ENCODE assay signal across 21 cellular contexts in genomic region chr4:75391489-75392166, GRCh38.
"Had no signal": no experiment of that assay in that cellular context is flagged by ENCODE, and none has a peak within 500 bp of the region (broad histone marks: within the 10 kb centered on the region; RNA-seq: fewer than 3 reads in every experiment).

No MANE protein-coding gene starts in this region.

- DNase-seq: activated CD4-positive, alpha-beta T cell treated with anti-CD3 and anti-CD28 coated beads for 1 hour; activated CD4-positive, alpha-beta T cell treated with anti-CD3 and anti-CD28 coated beads, Interleukin-2, amount 50 U/mL, for 4 hours; activated effector memory CD4-positive, alpha-beta T cell treated with anti-CD3 and anti-CD28 coated beads, Interleukin-2, amount 50 U/mL, for 16 hours; activated naive CD4-positive, alpha-beta T cell treated with anti-CD3 and anti-CD28 coated beads, Interleukin-2, amount 50 U/mL, for 16 hours; activated T-cell treated with anti-CD3 and anti-CD28 coated beads, Interleukin-2, amount 50 U/mL, for 72 hours; colonic mucosa; endodermal cell; foreskin fibroblast; glutamatergic neuron; hippocampal formation; islet precursor cell; left colon; lower lobe of right lung; natural killer cell; sigmoid colon; stimulated activated CD4-positive, alpha-beta T cell treated with anti-CD3 and anti-CD28 coated beads, Interleukin-4, amount 100 ng/mL, for 4 hours; stimulated activated naive CD4-positive, alpha-beta T cell; T-helper 9 cell; tibial artery had no signal

- H3K4me1 ChIP-seq: ascending aorta, colonic mucosa, lower lobe of right lung, sigmoid colon, tibial artery had no signal

- H3K27ac ChIP-seq: ascending aorta, colonic mucosa, epithelial cell of prostate, lower lobe of right lung, sigmoid colon, tibial artery had no signal

- ATAC-seq: activated T-cell treated with anti-CD3 and anti-CD28 coated beads, Interleukin-2, amount 50 U/mL, for 72 hours; left colon; lower lobe of right lung; natural killer cell had no signal

- H3K27me3 ChIP-seq: ascending aorta, colonic mucosa, sigmoid colon, tibial artery had no signal

- H3K36me3 ChIP-seq: ascending aorta, colonic mucosa, lower lobe of right lung, sigmoid colon, tibial artery had no signal

- H3K9me3 ChIP-seq: ascending aorta, colonic mucosa, lower lobe of right lung, sigmoid colon, tibial artery had no signal

- H3K4me3 ChIP-seq: ascending aorta, colonic mucosa, lower lobe of right lung, sigmoid colon, tibial artery had no signal
